ENCODE assay signal across 37 cellular contexts in the genomic region with DNA sequence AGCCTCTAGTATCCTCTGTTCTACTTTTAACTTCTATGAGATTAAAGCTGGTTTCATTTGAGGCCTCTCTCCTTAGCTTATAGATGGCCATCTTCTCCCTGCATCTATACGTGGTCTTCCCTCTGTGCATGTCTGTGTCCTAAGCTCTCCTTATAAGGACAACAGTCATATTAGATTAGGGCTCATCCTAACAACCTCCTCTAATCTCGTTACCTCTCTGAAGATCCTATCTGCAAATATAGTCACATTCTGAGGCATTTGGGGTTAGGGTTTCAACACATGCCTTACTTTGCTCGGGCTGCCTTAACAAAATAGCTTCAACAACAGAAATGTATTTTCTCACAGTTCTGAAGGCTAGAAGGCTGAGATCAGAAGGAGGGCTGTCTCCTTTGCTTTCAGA. TPM values are rescaled to one million over a fixed set of nuclear protein-coding genes. Genes with fewer than 3 reads are reported as not detected.
"Had no signal": no experiment of that assay in that cellular context is flagged by ENCODE, and none has a peak within 500 bp of the region (broad histone marks: within the 10 kb centered on the region; RNA-seq: fewer than 3 reads in every experiment).

No MANE protein-coding gene starts in this region.

- H3K9me3 Mint-ChIP-seq: activated CD8-positive, alpha-beta T cell treated with anti-CD3 and anti-CD28 coated beads for 36 hours; activated naive CD4-positive, alpha-beta T cell treated with anti-CD3 and anti-CD28 coated beads, Interleukin-2, amount 50 U/mL, for 24 hours; activated naive CD8-positive, alpha-beta T cell treated with anti-CD3 and anti-CD28 coated beads, Interleukin-2, amount 10 ng/mL, durations not matched to agents 7 days and 5 days; activated T-cell treated with anti-CD3 and anti-CD28 coated beads, Interleukin-2, amount 50 U/mL, for 72 hours; activated T-helper 2 cell treated with anti-CD3 and anti-CD28 coated beads, Interferon-gamma antibody, Interleukin-2, Interleukin-4, amounts not matched to agents 10 μg/mL and 5 μg/mL and 100 μg/mL, durations not matched to agents 14 hours and 24 hours and 36 hours had no signal

- H3K4me3 ChIP-seq: ascending aorta, Peyer's patch, SJSA1 had no signal

- H3K27ac Mint-ChIP-seq: activated CD8-positive, alpha-beta T cell treated with anti-CD3 and anti-CD28 coated beads for 36 hours; activated naive CD4-positive, alpha-beta T cell treated with anti-CD3 and anti-CD28 coated beads, Interleukin-2, amount 50 U/mL, for 24 hours; activated naive CD8-positive, alpha-beta T cell treated with anti-CD3 and anti-CD28 coated beads, Interleukin-2, amount 10 ng/mL, durations not matched to agents 7 days and 5 days; activated T-cell treated with anti-CD3 and anti-CD28 coated beads, Interleukin-2, amount 50 U/mL, for 72 hours; activated T-helper 2 cell treated with anti-CD3 and anti-CD28 coated beads, Interferon-gamma antibody, Interleukin-2, Interleukin-4, amounts not matched to agents 10 μg/mL and 5 μg/mL and 100 μg/mL, durations not matched to agents 14 hours and 24 hours and 36 hours had no signal

- H3K9ac ChIP-seq: KMS-11 had no signal

- H3K4me3 Mint-ChIP-seq: activated CD8-positive, alpha-beta T cell treated with anti-CD3 and anti-CD28 coated beads for 36 hours; activated naive CD4-positive, alpha-beta T cell treated with anti-CD3 and anti-CD28 coated beads, Interleukin-2, amount 50 U/mL, for 24 hours; activated naive CD8-positive, alpha-beta T cell treated with anti-CD3 and anti-CD28 coated beads, Interleukin-2, amount 10 ng/mL, durations not matched to agents 7 days and 5 days; activated T-cell treated with anti-CD3 and anti-CD28 coated beads, Interleukin-2, amount 50 U/mL, for 72 hours had no signal

- ATAC-seq: activated CD8-positive, alpha-beta T cell treated with anti-CD3 and anti-CD28 coated beads for 36 hours; activated T-cell treated with anti-CD3 and anti-CD28 coated beads, Interleukin-2, amount 50 U/mL, for 72 hours; PC-3 had no signal

- H3K36me3 ChIP-seq: ascending aorta, Peyer's patch, SJSA1, WERI-Rb-1 had no signal

- DNase-seq: activated CD4-positive, alpha-beta T cell treated with anti-CD3 and anti-CD28 coated beads for 1 hour; activated CD4-positive, alpha-beta T cell treated with anti-CD3 and anti-CD28 coated beads for 48 hours; activated CD4-positive, alpha-beta T cell treated with anti-CD3 and anti-CD28 coated beads, Interleukin-2, amount 50 U/mL, for 4 hours; activated CD4-positive, CD25-positive, alpha-beta regulatory T cell; activated CD8-positive, alpha-beta T cell treated with anti-CD3 and anti-CD28 coated beads for 36 hours; activated gamma-delta T cell; activated naive CD4-positive, alpha-beta T cell treated with Interleukin-2 at 50 U/mL for 16 hours; activated naive CD8-positive, alpha-beta T cell treated with anti-CD3 and anti-CD28 coated beads, Interleukin-2, amount 10 ng/mL, durations not matched to agents 7 days and 5 days; activated T-cell treated with anti-CD3 and anti-CD28 coated beads, Interleukin-2, amount 50 U/mL, for 1 hour; activated T-cell treated with anti-CD3 and anti-CD28 coated beads, Interleukin-2, amount 50 U/mL, for 72 hours; amygdala; MM.1S; MV-4-11; NCI-H1092; NCI-H1436 treated with DMSO at 0.1 percent for 48 hours; NCI-H1694 treated with DMSO at 0.1 percent for 48 hours; NCI-H2029 treated with DMSO at 0.1 percent for 48 hours; NCI-H2107; NCI-H2171; NCI-H510A; NCI-H69; NK-92 treated with Interleukin-12 subunit alpha and Interleukin-12 subunit beta, amount 100 ng/mL, for 24 hours; PC-3; Peyer's patch; RPMI8226; SHP77 treated with DMSO at 0.1 percent for 48 hours; T1000; WERI-Rb-1 had no signal

- H3K36me3 Mint-ChIP-seq: activated naive CD4-positive, alpha-beta T cell treated with anti-CD3 and anti-CD28 coated beads, Interleukin-2, amount 50 U/mL, for 24 hours; activated naive CD8-positive, alpha-beta T cell treated with anti-CD3 and anti-CD28 coated beads, Interleukin-2, amount 10 ng/mL, durations not matched to agents 7 days and 5 days had no signal

- H3K4me1 Mint-ChIP-seq: activated naive CD4-positive, alpha-beta T cell treated with anti-CD3 and anti-CD28 coated beads, Interleukin-2, amount 50 U/mL, for 24 hours; activated naive CD8-positive, alpha-beta T cell treated with anti-CD3 and anti-CD28 coated beads, Interleukin-2, amount 10 ng/mL, durations not matched to agents 7 days and 5 days had no signal

- H3K9me3 ChIP-seq: ascending aorta, Peyer's patch, SJSA1 had no signal

- H3K27me3 ChIP-seq: ascending aorta, Peyer's patch, SJSA1 had no signal

- H3K4me2 ChIP-seq: KMS-11 had no signal

- H3K27ac ChIP-seq: ascending aorta, KMS-11, Peyer's patch, SJSA1, WERI-Rb-1 had no signal

- H3K4me1 ChIP-seq: ascending aorta, Peyer's patch, SJSA1 had no signal

RNA-seq across cellular contexts. Expression of gene APOB, which starts 11.6 kb away (rescaled TPM):
- total RNA-seq: activated CD8-positive, alpha-beta memory T cell treated with anti-CD3 and anti-CD28 coated beads for 36 hours; activated CD8-positive, alpha-beta T cell treated with anti-CD3 and anti-CD28 coated beads for 36 hours; activated naive CD8-positive, alpha-beta T cell treated with anti-CD3 and anti-CD28 coated beads, Interleukin-2, amount 10 ng/mL, durations not matched to agents 7 days and 5 days; activated T-cell treated with anti-CD3 and anti-CD28 coated beads, Interleukin-2, amount 50 U/mL, for 72 hours; activated T-helper 2 cell treated with anti-CD3 and anti-CD28 coated beads, Interferon-gamma antibody, Interleukin-2, Interleukin-4, amounts not matched to agents 10 μg/mL and 5 μg/mL and 100 μg/mL, durations not matched to agents 14 hours and 24 hours and 36 hours; LHCN-M2; PC-3; SJSA1; T-helper 1 cell treated with Interleukin-12 subunit alpha and Interleukin-12 subunit beta and Interleukin-4 antibody, amounts not matched to agents 30 ng/mL and 1 ng/mL, for 36 hours; T-helper 2 cell treated with Interferon-gamma antibody and Interleukin-4, amounts not matched to agents 100 ng/mL and 5 ng/mL, for 36 hours had no signal
